8 cellular contexts compared by ENCODE assay signal in the genomic region with DNA sequence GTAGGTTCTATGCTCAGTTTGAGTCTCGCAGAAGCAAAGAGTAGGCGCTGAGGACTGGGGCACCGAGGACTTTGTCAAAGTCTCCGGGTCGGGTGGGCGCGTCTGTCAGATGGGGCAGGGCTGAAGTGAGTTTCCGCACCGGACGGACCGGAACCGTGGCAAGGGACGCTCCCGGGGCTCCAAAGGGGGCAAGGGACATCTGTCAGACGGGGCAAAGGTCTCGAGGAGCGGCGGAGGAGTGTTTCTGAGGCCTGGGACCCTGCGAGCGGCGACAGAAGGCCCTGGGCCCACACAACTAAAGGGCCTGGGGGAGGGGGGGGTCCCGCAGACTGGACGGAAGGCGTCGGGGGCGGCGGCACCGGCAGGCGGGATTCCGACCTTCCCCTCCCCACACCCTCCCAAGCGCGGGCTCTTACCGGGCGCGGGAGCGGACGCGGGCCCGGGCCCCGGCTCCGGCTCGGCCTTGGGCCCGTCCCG. TPM values are rescaled to one million over a fixed set of nuclear protein-coding genes. Genes with fewer than 3 reads are reported as not detected.
DNase-seq lines count a peak whose midpoint lies in the region; ATAC-seq and TF ChIP-seq lines count a peak whose summit lies in the region.

No MANE protein-coding gene starts in this region.

- peak; percentile 47 for DNase-seq in activated CD4-positive, alpha-beta T cell treated with anti-CD3 and anti-CD28 coated beads for 48 hours
- no peak for DNase-seq in activated CD4-positive, alpha-beta T cell treated with anti-CD3 and anti-CD28 coated beads for 1 hour
- DNase-seq in PC-3 (no peak), nephron progenitor cell (peak; percentile 37), COR-L47 (lab: John Stamatoyannopoulos, UW) (no peak), NCI-H526 treated with DMSO at 0.1 percent for 48 hours (lab: John Stamatoyannopoulos, UW) (no peak)
- no peak for DNase-seq in effector memory CD4-positive, alpha-beta T cell

- peaks cover 25% of the 10 kb centered on the region for H3K4me1 Mint-ChIP-seq in nephron progenitor cell

- H3F3A ChIP-seq in PC-3 (ENCODE audit: low read length, unreplicated experiment) = no peaks in the 10 kb centered on the region

- peaks cover 15% of the 10 kb centered on the region; the same call in 1 of the 2 replicates for H4K20me1 ChIP-seq in PC-3 (ENCODE audit: low read length)

- ATAC-seq in PC-3 (no peak), HG03378 (IDR thresholded peaks at IDR 0.05; ENCODE audit: unreplicated experiment) (no peak)

- peak overlapping the region; percentile 93 for H3K4me3 ChIP-seq in PC-3 (ENCODE audit: low read length)
- peak overlapping the region; percentile 63 for H3K4me3 ChIP-seq in effector memory CD4-positive, alpha-beta T cell (ENCODE audit: insufficient read depth, low read depth, low read length, poor library complexity, severe bottlenecking)

- no peaks in the 10 kb centered on the region for H3K27me3 ChIP-seq in PC-3 (ENCODE audit: low read length)
- no peaks in the 10 kb centered on the region for H3K27me3 ChIP-seq in effector memory CD4-positive, alpha-beta T cell (replicated peaks; ENCODE audit: control insufficient read depth, insufficient read depth, low read length, poor library complexity, severe bottlenecking)

- intact Hi-C loops in PC-3 (cut with micrococcal nuclease) = loop anchor here (2.0 kb wide), 1 partner anchor 17 kb away; a partner anchor contains a TSS

- H3K4me2 ChIP-seq in PC-3 (ENCODE audit: low read length) = peak overlapping the region; percentile 99

- no peaks in the 10 kb centered on the region for H3K9me2 ChIP-seq in PC-3 (replicated peaks; ENCODE audit: low read length)

- TF ChIP-seq CTCF in PC-3 (conservative IDR thresholded peaks at IDR 0.05; ENCODE audit: low read depth, low read length) (no peak), nephron progenitor cell (IDR thresholded peaks at IDR 0.05) (no peak)

- H3K36me3 ChIP-seq in PC-3 (ENCODE audit: low read depth, low read length) = peaks cover 21% of the 10 kb centered on the region
- H3K36me3 ChIP-seq in effector memory CD4-positive, alpha-beta T cell (ENCODE audit: control insufficient read depth, insufficient read depth, low read length) = peaks cover 16% of the 10 kb centered on the region

- H3K27ac Mint-ChIP-seq in nephron progenitor cell = peak overlapping the region; percentile 87

- CTCF ChIA-PET in PC-3 (lab: Charles Lee) = no interaction called here

- no peaks in the 10 kb centered on the region for H3K9me3 ChIP-seq in PC-3 (ENCODE audit: low read length)
- no peaks in the 10 kb centered on the region for H3K9me3 ChIP-seq in effector memory CD4-positive, alpha-beta T cell (ENCODE audit: control insufficient read depth, low read length)

- BruUV-seq in PC-3 (replicated peaks; lab: Mats Ljungman, UMichigan) = no TSS peak

- peak overlapping the region; percentile 23; the same call in 1 of the 2 replicates for H3K27ac ChIP-seq in PC-3 (ENCODE audit: low read length)
- H3K27ac ChIP-seq in effector memory CD4-positive, alpha-beta T cell (ENCODE audit: insufficient read depth, low read length, poor library complexity, severe bottlenecking) = peak overlapping the region; percentile 66

- H3K36me3 Mint-ChIP-seq in nephron progenitor cell (ENCODE audit: low read depth) = peaks cover 11% of the 10 kb centered on the region

- peaks cover 4% of the 10 kb centered on the region for H3K27me3 Mint-ChIP-seq in nephron progenitor cell (ENCODE audit: low read depth, poor library complexity)

- no peaks in the 10 kb centered on the region for H3K9me3 Mint-ChIP-seq in nephron progenitor cell

- H2AFZ ChIP-seq in PC-3 (ENCODE audit: low read length) = peak overlapping the region; percentile 50; the same call in 1 of the 2 replicates

- H3K9ac ChIP-seq in PC-3 (ENCODE audit: low read length) = peak overlapping the region; percentile 97

- POLR2A ChIA-PET in PC-3 (lab: Charles Lee; ENCODE audit: unreplicated experiment) = interaction anchor here (0.6 kb wide), 2 partner anchors 10 to 21 kb away, joined by 6 read pairs; no protein-coding TSS in a partner anchor

- H3K4me3 Mint-ChIP-seq in nephron progenitor cell = peak overlapping the region; percentile 99

- H3K79me2 ChIP-seq in PC-3 (ENCODE audit: low read length) = peaks cover 41% of the 10 kb centered on the region

- peaks cover 21% of the 10 kb centered on the region for H3K4me1 ChIP-seq in PC-3 (ENCODE audit: insufficient read depth, low read length)
- H3K4me1 ChIP-seq in effector memory CD4-positive, alpha-beta T cell (ENCODE audit: control insufficient read depth, insufficient read depth, low read length, poor library complexity, severe bottlenecking) = peaks cover 18% of the 10 kb centered on the region

RNA-seq across cellular contexts. Expression of a gene that starts 13.3 kb away (rescaled TPM):
- 97.9 and 137 TPM in 2 replicates for total RNA-seq in PC-3 (2014; rRNA removed)

RNA-seq across cellular contexts. Expression of a gene that starts 17.7 kb away (rescaled TPM):
- 30.9 and 35.1 TPM in 2 replicates for total RNA-seq in PC-3 (2014; rRNA removed)

RNA-seq across cellular contexts. Expression of a gene that starts 32.3 kb away (rescaled TPM):
- not detected in 2 replicates for total RNA-seq in PC-3 (2014; rRNA removed)

RNA-seq across cellular contexts. Expression of a gene that starts 47.2 kb away (rescaled TPM):
- not detected in 2 replicates for total RNA-seq in PC-3 (2014; rRNA removed)

RNA-seq across cellular contexts. Expression of a gene that starts 52.5 kb away (rescaled TPM):
- total RNA-seq in PC-3 (2014; rRNA removed) = 36.3 and 48.0 TPM in 2 replicates

Comparison
In these comparisons a context has a peak if more than half of its experiments do, and no peak if none do; other contexts are left out.
1. DNase-seq: peak in activated CD4-positive, alpha-beta T cell treated with anti-CD3 and anti-CD28 coated beads for 48 hours (single experiment) and nephron progenitor cell (single experiment); none in activated CD4-positive, alpha-beta T cell treated with anti-CD3 and anti-CD28 coated beads for 1 hour (single experiment), PC-3 (single experiment), effector memory CD4-positive, alpha-beta T cell (0 of 3), COR-L47 (single experiment) and NCI-H526 treated with DMSO at 0.1 percent for 48 hours (single experiment).